21 cellular contexts compared by ENCODE assay signal in genomic region chr3:64133991-64134390, GRCh38.
"Had no signal": no experiment of that assay in that cellular context is flagged by ENCODE, and none has a peak within 500 bp of the region (broad histone marks: within the 10 kb centered on the region; RNA-seq: fewer than 3 reads in every experiment).

No MANE protein-coding gene starts in this region.

- H3K4me3 Mint-ChIP-seq: memory B cell; nephron; stimulated activated effector memory CD8-positive, alpha-beta T cell treated with anti-CD3 and anti-CD28 coated beads, Interleukin-12 subunit alpha, Interleukin-12 subunit beta, amount 100 ng/mL, for 72 hours; stimulated activated naive CD8-positive, alpha-beta T cell treated with anti-CD3 and anti-CD28 coated beads, Interleukin-15, Interleukin-2, amounts not matched to agents 100 ng/mL and 50 ng/mL, for 24 hours had no signal

- DNase-seq: cerebellar nuclear complex; colonic mucosa; dermis blood vessel endothelial cell; erythroblast; foreskin melanocyte; heart right ventricle; hypothalamus; kidney; left cardiac atrium; left ventricle myocardium inferior; lower lobe of right lung; midbrain; stimulated activated CD4-positive, alpha-beta T cell treated with anti-CD3 and anti-CD28 coated beads, Interleukin-4, amount 100 ng/mL, for 1 hour; stimulated activated CD8-positive, alpha-beta memory T cell treated with anti-CD3 and anti-CD28 coated beads, Interleukin-4, amount 100 ng/mL, for 48 hours; testis had no signal

- H3K36me3 ChIP-seq: colonic mucosa, left ventricle myocardium inferior, lower lobe of right lung, right atrium auricular region had no signal

- H3K36me3 Mint-ChIP-seq: stimulated activated effector memory CD8-positive, alpha-beta T cell treated with anti-CD3 and anti-CD28 coated beads, Interleukin-12 subunit alpha, Interleukin-12 subunit beta, amount 100 ng/mL, for 72 hours had no signal

- H3K27ac ChIP-seq: colonic mucosa, heart right ventricle, left ventricle myocardium inferior, lower lobe of right lung, right atrium auricular region, testis, tibial nerve had no signal

- H3K27me3 Mint-ChIP-seq: memory B cell; stimulated activated naive CD8-positive, alpha-beta T cell treated with anti-CD3 and anti-CD28 coated beads, Interleukin-15, Interleukin-2, amounts not matched to agents 100 ng/mL and 50 ng/mL, for 24 hours had no signal

- H3K27me3 ChIP-seq: colonic mucosa, heart right ventricle, right atrium auricular region, testis, tibial nerve had no signal

- H3K4me1 Mint-ChIP-seq: stimulated activated effector memory CD8-positive, alpha-beta T cell treated with anti-CD3 and anti-CD28 coated beads, Interleukin-12 subunit alpha, Interleukin-12 subunit beta, amount 100 ng/mL, for 72 hours had no signal

- H3K9me3 Mint-ChIP-seq: nephron; stimulated activated effector memory CD8-positive, alpha-beta T cell treated with anti-CD3 and anti-CD28 coated beads, Interleukin-12 subunit alpha, Interleukin-12 subunit beta, amount 100 ng/mL, for 72 hours; stimulated activated naive CD8-positive, alpha-beta T cell treated with anti-CD3 and anti-CD28 coated beads, Interleukin-15, Interleukin-2, amounts not matched to agents 100 ng/mL and 50 ng/mL, for 24 hours had no signal

- ATAC-seq: heart right ventricle; left cardiac atrium; lower lobe of right lung; stimulated activated effector memory CD8-positive, alpha-beta T cell treated with anti-CD3 and anti-CD28 coated beads, Interleukin-12 subunit alpha, Interleukin-12 subunit beta, amount 100 ng/mL, for 72 hours had no signal

- H3K4me3 ChIP-seq: colonic mucosa, heart right ventricle, left ventricle myocardium inferior, lower lobe of right lung, right atrium auricular region, testis, tibial nerve had no signal

- H3K4me1 ChIP-seq: colonic mucosa, lower lobe of right lung, testis had no signal

- H3K27ac Mint-ChIP-seq: memory B cell; stimulated activated effector memory CD8-positive, alpha-beta T cell treated with anti-CD3 and anti-CD28 coated beads, Interleukin-12 subunit alpha, Interleukin-12 subunit beta, amount 100 ng/mL, for 72 hours; stimulated activated naive CD8-positive, alpha-beta T cell treated with anti-CD3 and anti-CD28 coated beads, Interleukin-15, Interleukin-2, amounts not matched to agents 100 ng/mL and 50 ng/mL, for 24 hours had no signal

- H3K9me3 ChIP-seq: colonic mucosa, heart right ventricle, left ventricle myocardium inferior, lower lobe of right lung, right atrium auricular region, testis, tibial nerve had no signal
